ENCODE assay signal across 18 cellular contexts in genomic region chr6:115890238-115890637, GRCh38.
DNase-seq lines count a peak whose midpoint lies in the region; ATAC-seq, FAIRE-seq and TF ChIP-seq lines count a peak whose summit lies in the region.
"Had no signal": no experiment of that assay in that cellular context is flagged by ENCODE, and none has a peak within 500 bp of the region (broad histone marks: within the 10 kb centered on the region; RNA-seq: fewer than 3 reads in every experiment).

No MANE protein-coding gene starts in this region.

- H3K27me3 ChIP-seq in astrocyte (ENCODE audit: insufficient read depth, low read length) (no peaks in the 10 kb centered on the region), osteoblast (ENCODE audit: insufficient read depth, low read length) (no peaks in the 10 kb centered on the region)

- H4K20me1 ChIP-seq in astrocyte (ENCODE audit: insufficient read depth, low read length) (no peaks in the 10 kb centered on the region), osteoblast (ENCODE audit: insufficient read depth, low read length) (no peaks in the 10 kb centered on the region)

- H3K4me3 Mint-ChIP-seq in astrocyte (ENCODE audit: unreplicated experiment), result no peak overlapping the region
- H3K4me3 Mint-ChIP-seq in activated T-cell treated with anti-CD3 and anti-CD28 coated beads, Interleukin-2, amount 50 U/mL, for 4 hours, result no peak overlapping the region
- H3K4me3 Mint-ChIP-seq: CD4-positive, alpha-beta T cell had no signal

- H3K4me1 Mint-ChIP-seq in astrocyte (ENCODE audit: low read depth, unreplicated experiment), result peaks cover 27% of the 10 kb centered on the region
- peaks cover 2% of the 10 kb centered on the region for H3K4me1 Mint-ChIP-seq in activated T-cell treated with anti-CD3 and anti-CD28 coated beads, Interleukin-2, amount 50 U/mL, for 4 hours (ENCODE audit: low read depth)

- H3K36me3 ChIP-seq in astrocyte (ENCODE audit: insufficient read depth, low read length), result no peaks in the 10 kb centered on the region
- no peaks in the 10 kb centered on the region for H3K36me3 ChIP-seq in osteoblast (ENCODE audit: insufficient read depth, low read length)

- H3K4me1 ChIP-seq in astrocyte (ENCODE audit: insufficient read depth, low read length) (peaks cover 6% of the 10 kb centered on the region), osteoblast (ENCODE audit: insufficient read depth, low read length) (no peaks in the 10 kb centered on the region)
- H3K4me1 ChIP-seq: A549, Caco-2 had no signal

- H3K9me3 ChIP-seq in astrocyte (ENCODE audit: insufficient read depth, low read depth, low read length), result no peaks in the 10 kb centered on the region
- no peaks in the 10 kb centered on the region for H3K9me3 ChIP-seq in osteoblast (ENCODE audit: low read depth, low read length)
- H3K9me3 ChIP-seq: A549, Caco-2 had no signal

- no peak overlapping the region for H3K9ac ChIP-seq in astrocyte (ENCODE audit: low read length)
- H3K9ac ChIP-seq: GM23248 had no signal

- H2AFZ ChIP-seq in astrocyte (ENCODE audit: low read depth, low read length) (no peak overlapping the region), osteoblast (ENCODE audit: low read length) (no peak overlapping the region)
- H2AFZ ChIP-seq: GM23248 had no signal

- H3K27me3 Mint-ChIP-seq in astrocyte (ENCODE audit: low read depth, unreplicated experiment), result no peaks in the 10 kb centered on the region
- peaks cover 4% of the 10 kb centered on the region for H3K27me3 Mint-ChIP-seq in activated T-cell treated with anti-CD3 and anti-CD28 coated beads, Interleukin-2, amount 50 U/mL, for 4 hours (ENCODE audit: low read depth)
- H3K27me3 Mint-ChIP-seq: CD4-positive, alpha-beta T cell had no signal

- H3K4me3 ChIP-seq in astrocyte (ENCODE audit: insufficient read depth, low read depth, low read length) (no peak overlapping the region), osteoblast (ENCODE audit: insufficient read depth, low read length) (no peak overlapping the region)
- H3K4me3 ChIP-seq: A549, GM23248 had no signal

- no peak for TF ChIP-seq POLR2A in GM12891 (IDR thresholded peaks at IDR 0.05; ENCODE audit: low read depth, low read length)

- no peaks in the 10 kb centered on the region for H3K9me3 Mint-ChIP-seq in astrocyte (ENCODE audit: unreplicated experiment)
- H3K9me3 Mint-ChIP-seq in activated T-cell treated with anti-CD3 and anti-CD28 coated beads, Interleukin-2, amount 50 U/mL, for 4 hours, result no peaks in the 10 kb centered on the region
- H3K9me3 Mint-ChIP-seq: CD4-positive, alpha-beta T cell had no signal

- ATAC-seq in esophagus mucosa, result peak; percentile 86
- no peak for ATAC-seq in activated T-cell treated with anti-CD3 and anti-CD28 coated beads, Interleukin-2, amount 50 U/mL, for 4 hours
- ATAC-seq: A549 had no signal

- TF ChIP-seq CTCF in astrocyte (IDR thresholded peaks at IDR 0.05; ENCODE audit: insufficient read depth, low read depth, low read length) (no peak), osteoblast (IDR thresholded peaks at IDR 0.05; ENCODE audit: extremely low read depth, low read depth, low read length) (no peak)

- FAIRE-seq in GM12891 (lab: Jason Lieb, UNC) (peak; percentile 40), astrocyte (lab: Jason Lieb, UNC) (no peak)
- FAIRE-seq: A549, D721Med, G401.6, H54 had no signal

- no peaks in the 10 kb centered on the region for H3K36me3 Mint-ChIP-seq in astrocyte (ENCODE audit: low read depth, unreplicated experiment)
- H3K36me3 Mint-ChIP-seq in activated T-cell treated with anti-CD3 and anti-CD28 coated beads, Interleukin-2, amount 50 U/mL, for 4 hours (ENCODE audit: insufficient read depth), result no peaks in the 10 kb centered on the region

- H3K79me2 ChIP-seq in astrocyte (ENCODE audit: insufficient read depth, low read length), result no peaks in the 10 kb centered on the region
- no peaks in the 10 kb centered on the region for H3K79me2 ChIP-seq in osteoblast (ENCODE audit: insufficient read depth, low read length)

- no peak for DNase-seq in GM12891 (ENCODE audit: insufficient read length, low spot score)
- DNase-seq in astrocyte (ENCODE audit: low read depth), result no peak
- DNase-seq in osteoblast (ENCODE audit: insufficient read length, low spot score, missing footprints), result peak; percentile 37
- no peak for DNase-seq in NCI-H1417 (lab: John Stamatoyannopoulos, UW)
- DNase-seq in activated T-cell treated with anti-CD3 and anti-CD28 coated beads, Interleukin-2, amount 50 U/mL, for 4 hours, result no peak
- DNase-seq in activated CD8-positive, alpha-beta memory T cell treated with anti-CD3 and anti-CD28 coated beads for 24 hours, result no peak
- DNase-seq: AML-193; Caco-2; CD4-positive, alpha-beta T cell; GM23248; HCEC 1CT had no signal

- H3K27ac ChIP-seq in astrocyte (ENCODE audit: low read depth, low read length) (no peak overlapping the region), osteoblast (ENCODE audit: low read depth, low read length) (no peak overlapping the region)
- H3K27ac ChIP-seq: 22Rv1, A549, C4-2B, GM23248 had no signal

- H3K27ac Mint-ChIP-seq in astrocyte (ENCODE audit: unreplicated experiment), result peak overlapping the region; percentile 95
- H3K27ac Mint-ChIP-seq: CD4-positive, alpha-beta T cell had no signal

- no peak overlapping the region for H3K4me2 ChIP-seq in astrocyte (ENCODE audit: low read length)
- no peak overlapping the region for H3K4me2 ChIP-seq in osteoblast (ENCODE audit: insufficient read depth, low read length)
- H3K4me2 ChIP-seq: A549 had no signal

TF ChIP-seq in GM12891, 5 proteins besides CTCF, POLR2A, EP300 and RAD21:
- TF ChIP-seq POU2F2 (IDR thresholded peaks at IDR 0.05; ENCODE audit: low read depth, low read length) (no peak), POLR2AphosphoS5 (IDR thresholded peaks at IDR 0.05; ENCODE audit: low read depth, low read length) (no peak), SPI1 (IDR thresholded peaks at IDR 0.05; ENCODE audit: low read depth, low read length) (0 out of 2 replicates have a peak, but pooled peaks have one; percentile 17)
